In genomic region chr3:9068044-9068443, GRCh38 we compare ENCODE assay signal across 8 cellular contexts.
"Had no signal": no experiment of that assay in that cellular context is flagged by ENCODE, and none has a peak within 500 bp of the region (broad histone marks: within the 10 kb centered on the region; RNA-seq: fewer than 3 reads in every experiment).

No MANE protein-coding gene starts in this region.

- H3K27me3 ChIP-seq: brain microvascular endothelial cell had no signal

- H3K27ac ChIP-seq: brain microvascular endothelial cell had no signal

- H3K36me3 ChIP-seq: brain microvascular endothelial cell had no signal

- H3K4me3 Mint-ChIP-seq: activated CD4-positive, alpha-beta T cell treated with anti-CD3 and anti-CD28 coated beads, Interleukin-2, amount 10 ng/mL, durations not matched to agents 24 days and 14 days; activated CD8-positive, alpha-beta T cell treated with anti-CD3 and anti-CD28 coated beads, Interleukin-2, amount 10 ng/mL, durations not matched to agents 7 days and 5 days; activated naive CD8-positive, alpha-beta T cell treated with anti-CD3 and anti-CD28 coated beads for 36 hours; activated T-helper 1 cell treated with anti-CD3 and anti-CD28 coated beads, Interleukin-12 subunit alpha, Interleukin-12 subunit beta, Interleukin-2, Interleukin-4 antibody, amounts not matched to agents 30 ng/mL and 10 ng/mL and 1 ng/mL, durations not matched to agents 14 hours and 24 hours and 36 hours; naive B cell had no signal

- DNase-seq: activated CD4-positive, CD25-positive, alpha-beta regulatory T cell; activated CD8-positive, alpha-beta memory T cell treated with anti-CD3 and anti-CD28 coated beads, Interleukin-2, amount 50 U/mL, for 4 hours; activated naive CD8-positive, alpha-beta T cell treated with anti-CD3 and anti-CD28 coated beads for 36 hours; naive B cell had no signal

- H3K9me3 Mint-ChIP-seq: activated CD4-positive, alpha-beta T cell treated with anti-CD3 and anti-CD28 coated beads, Interleukin-2, amount 10 ng/mL, durations not matched to agents 24 days and 14 days; activated naive CD8-positive, alpha-beta T cell treated with anti-CD3 and anti-CD28 coated beads for 36 hours; activated T-helper 1 cell treated with anti-CD3 and anti-CD28 coated beads, Interleukin-12 subunit alpha, Interleukin-12 subunit beta, Interleukin-2, Interleukin-4 antibody, amounts not matched to agents 30 ng/mL and 10 ng/mL and 1 ng/mL, durations not matched to agents 14 hours and 24 hours and 36 hours had no signal

- H3K36me3 Mint-ChIP-seq: naive B cell had no signal

- ATAC-seq: activated CD8-positive, alpha-beta T cell treated with anti-CD3 and anti-CD28 coated beads, Interleukin-2, amount 10 ng/mL, durations not matched to agents 7 days and 5 days had no signal

- H3K27me3 Mint-ChIP-seq: activated naive CD8-positive, alpha-beta T cell treated with anti-CD3 and anti-CD28 coated beads for 36 hours had no signal

- H3K4me1 Mint-ChIP-seq: activated CD4-positive, alpha-beta T cell treated with anti-CD3 and anti-CD28 coated beads, Interleukin-2, amount 10 ng/mL, durations not matched to agents 24 days and 14 days; activated naive CD8-positive, alpha-beta T cell treated with anti-CD3 and anti-CD28 coated beads for 36 hours; naive B cell had no signal
